In the genomic region with DNA sequence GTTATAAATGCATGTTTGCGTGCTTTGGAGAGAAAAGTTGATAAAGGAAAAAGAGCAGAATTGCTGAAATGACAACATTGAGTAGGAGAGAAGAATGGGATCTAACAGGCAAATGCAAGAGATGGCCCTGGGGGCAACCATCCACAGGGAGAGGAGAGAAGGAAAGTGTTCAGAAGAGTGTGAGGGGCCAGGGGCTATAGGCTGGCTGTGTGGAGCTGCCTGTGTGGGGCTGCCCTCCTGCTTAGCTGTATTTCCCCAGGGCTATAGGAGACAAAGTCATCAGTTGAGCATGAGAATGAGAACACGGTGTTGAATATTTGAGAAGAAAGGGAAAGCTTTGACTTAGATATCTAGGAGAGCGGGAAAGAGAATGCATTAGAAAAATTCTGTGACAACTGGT, we compare ENCODE assay signal across 26 cellular contexts.
DNase-seq lines count a peak whose midpoint lies in the region; ATAC-seq, FAIRE-seq and TF ChIP-seq lines count a peak whose summit lies in the region.
"Had no signal": no experiment of that assay in that cellular context is flagged by ENCODE, and none has a peak within 500 bp of the region (broad histone marks: within the 10 kb centered on the region; RNA-seq: fewer than 3 reads in every experiment).

No MANE protein-coding gene starts in this region.

- H3K9me3 ChIP-seq in Karpas-422 (ENCODE audit: low read length), result no peaks in the 10 kb centered on the region
- peaks cover 3 to 8% of the 10 kb centered on the region in 2 experiments; a peak in 1 of 4 replicates for H3K9me3 ChIP-seq in H1 (ENCODE audit: insufficient read depth in 2 of 2, low read depth in 1 of 2, low read length in 1 of 2)
- H3K9me3 ChIP-seq in neuronal stem cell (replicated peaks in 1 of 2; ENCODE audit: control insufficient read depth in 2 of 2, insufficient read depth in 1 of 2, low read depth in 1 of 2, low read length in 2 of 2), result peaks cover 3 to 9% of the 10 kb centered on the region in 2 donors
- H3K9me3 ChIP-seq: BE2C had no signal

- TF ChIP-seq EP300 in H1 (IDR thresholded peaks at IDR 0.05; ENCODE audit: borderline replicate concordance in 1 of 2, low read depth in 2 of 2, low read length in 2 of 2), result no peak

- no peak for FAIRE-seq in H1 (lab: Jason Lieb, UNC)
- FAIRE-seq: A204.1, D721Med, G401.6, GM12891, GM19239 had no signal

- no peak overlapping the region for H4K8ac ChIP-seq in H1 (ENCODE audit: extremely low read depth, insufficient read depth, low read length)
- no peak overlapping the region for H4K8ac ChIP-seq in mesendoderm (ENCODE audit: low read depth, low read length)
- no peak overlapping the region for H4K8ac ChIP-seq in neuronal stem cell (ENCODE audit: low read depth, low read length)

- no peaks in the 10 kb centered on the region for H3K23me2 ChIP-seq in H1 (ENCODE audit: low read depth, low read length)

- H2BK120ac ChIP-seq in H1 (replicated peaks; ENCODE audit: low read depth, low read length), result no peak overlapping the region
- H2BK120ac ChIP-seq in mesendoderm (ENCODE audit: low read depth, low read length), result no peak overlapping the region
- H2BK120ac ChIP-seq in neuronal stem cell (ENCODE audit: low read depth, low read length), result no peak overlapping the region

- DNase-seq in Karpas-422, result no peak
- DNase-seq in H1 (ENCODE audit: low read depth in 1 of 2, low spot score in 2 of 2), result no peak
- peak; percentile 7 for DNase-seq in mesendoderm
- DNase-seq in neuronal stem cell (ENCODE audit: low spot score), result no peak
- no peak for DNase-seq in COLO668 (lab: John Stamatoyannopoulos, UW; ENCODE audit: unreplicated experiment)
- DNase-seq in omental fat pad (ENCODE audit: low spot score), result no peak
- DNase-seq in GM23338 (ENCODE audit: low spot score), result no peak
- DNase-seq in HT-29 (ENCODE audit: low spot score), result no peak
- DNase-seq: 8988T; ACHN; BE2C; C1 segment of cervical spinal cord; Caco-2; Calu3; CD4-positive, alpha-beta memory T cell; CD4-positive, CD25-positive, alpha-beta regulatory T cell; CD8-positive, alpha-beta memory T cell; DMS79 treated with DMSO at 0.1 percent for 48 hours; GF-D8 had no signal

- peaks cover 43% of the 10 kb centered on the region for H3K9me3 Mint-ChIP-seq in GM23338

- H2BK5ac ChIP-seq in H1 (ENCODE audit: low read depth, low read length) (no peak overlapping the region), mesendoderm (ENCODE audit: low read length) (no peak overlapping the region), neuronal stem cell (ENCODE audit: low read length) (no peak overlapping the region)

- POLR2A ChIA-PET in H1 (lab: Charles Lee; ENCODE audit: partially characterized antibody), result no interaction called here

- H2BK20ac ChIP-seq in H1 (ENCODE audit: low read length), result no peak overlapping the region

- H3K4ac ChIP-seq in H1 (replicated peaks; ENCODE audit: insufficient read length, low read depth, low read length), result no peak overlapping the region
- no peak overlapping the region for H3K4ac ChIP-seq in mesendoderm (ENCODE audit: low read depth, low read length)
- H3K4ac ChIP-seq in neuronal stem cell (ENCODE audit: low read length), result no peak overlapping the region

- 86% methylated on average over 3 of the region's 3 CpGs; no CpG with 5 or more reads in 1 of the 2 experiments for WGBS in H1 (ENCODE audit: extremely low coverage in 1 of 2, insufficient coverage in 1 of 2, insufficient read length in 1 of 2, insufficient replicate concordance in 2 of 2, low coverage in 1 of 2, low lambda C conversion rate in 2 of 2, missing lambda C conversion rate in 1 of 2), 2 experiments
- WGBS in mesendoderm (ENCODE audit: extremely low coverage, insufficient coverage, low lambda C conversion rate), result no CpG with 5 or more reads among the region's 3 CpGs
- WGBS in neuronal stem cell (ENCODE audit: extremely low coverage in 2 of 2, insufficient read length in 2 of 2, insufficient replicate concordance in 1 of 2), 2 donors, result no CpG with 5 or more reads among the region's 3 CpGs

- no peaks in the 10 kb centered on the region for H3K4me1 Mint-ChIP-seq in GM23338
- H3K4me1 Mint-ChIP-seq: CD14-positive monocyte; CD4-positive, alpha-beta memory T cell; CD4-positive, CD25-positive, alpha-beta regulatory T cell; CD8-positive, alpha-beta memory T cell had no signal

- H3K4me3 ChIP-seq in Karpas-422 (ENCODE audit: low read length), result no peak overlapping the region
- H3K4me3 ChIP-seq in H1 (ENCODE audit: extremely low read depth in 1 of 4, insufficient read depth in 2 of 4, low read depth in 3 of 4, low read length in 4 of 4), result no peak overlapping the region
- no peak overlapping the region for H3K4me3 ChIP-seq in mesendoderm (ENCODE audit: low read length)
- H3K4me3 ChIP-seq in neuronal stem cell (ENCODE audit: low read length in 2 of 2), result no peak overlapping the region
- no peak overlapping the region for H3K4me3 ChIP-seq in GM23338
- H3K4me3 ChIP-seq: BLaER1 had no signal

- no peak overlapping the region for H3K23ac ChIP-seq in H1 (ENCODE audit: insufficient read length)
- H3K23ac ChIP-seq in mesendoderm (ENCODE audit: low read length), result no peak overlapping the region
- no peak overlapping the region for H3K23ac ChIP-seq in neuronal stem cell (ENCODE audit: low read depth, low read length, poor library complexity)

- no peaks in the 10 kb centered on the region for H4K20me1 ChIP-seq in Karpas-422 (ENCODE audit: insufficient read depth, low read depth, low read length)
- no peaks in the 10 kb centered on the region for H4K20me1 ChIP-seq in H1 (replicated peaks in 1 of 2; ENCODE audit: control insufficient read depth in 1 of 2, insufficient read depth in 2 of 2, low read length in 2 of 2)
- H4K20me1 ChIP-seq in GM23338 (replicated peaks; ENCODE audit: insufficient read depth), result no peaks in the 10 kb centered on the region
- H4K20me1 ChIP-seq: BLaER1 had no signal

- no peak overlapping the region for H2BK15ac ChIP-seq in H1 (ENCODE audit: low read length)
- no peak overlapping the region for H2BK15ac ChIP-seq in mesendoderm (replicated peaks; ENCODE audit: low read depth)
- no peak overlapping the region for H2BK15ac ChIP-seq in neuronal stem cell (ENCODE audit: low read length)

- H3K79me1 ChIP-seq in H1 (ENCODE audit: low read depth, low read length) (no peaks in the 10 kb centered on the region), mesendoderm (ENCODE audit: low read length) (no peaks in the 10 kb centered on the region), neuronal stem cell (ENCODE audit: low read depth, low read length) (no peaks in the 10 kb centered on the region)

- peaks cover 8% of the 10 kb centered on the region; the same call in 2 of the 3 replicates for H3K36me3 Mint-ChIP-seq in GM23338 (ENCODE audit: low read depth)
- H3K36me3 Mint-ChIP-seq: CD14-positive monocyte; CD4-positive, alpha-beta memory T cell; CD4-positive, CD25-positive, alpha-beta regulatory T cell; CD8-positive, alpha-beta memory T cell had no signal

- H3K18ac ChIP-seq in H1 (ENCODE audit: extremely low read depth, low read length) (no peak overlapping the region), mesendoderm (ENCODE audit: low read length) (no peak overlapping the region), neuronal stem cell (ENCODE audit: low read length) (no peak overlapping the region)

- no peaks in the 10 kb centered on the region for H3K9me2 ChIP-seq in Karpas-422 (replicated peaks; ENCODE audit: insufficient read depth, low read length)
- H3K9me2 ChIP-seq in GM23338 (ENCODE audit: insufficient read depth), result no peaks in the 10 kb centered on the region

- no peak overlapping the region for H3K27ac ChIP-seq in Karpas-422 (ENCODE audit: low read length)
- no peak overlapping the region for H3K27ac ChIP-seq in H1 (ENCODE audit: low read depth, low read length)
- no peak overlapping the region for H3K27ac ChIP-seq in mesendoderm (ENCODE audit: low read depth, low read length)
- H3K27ac ChIP-seq in neuronal stem cell (replicated peaks; ENCODE audit: low read length), result no peak overlapping the region
- no peak overlapping the region for H3K27ac ChIP-seq in GM23338 (ENCODE audit: low read depth)
- H3K27ac ChIP-seq: BLaER1 had no signal

- TF ChIP-seq POLR2A in H1 (IDR thresholded peaks at IDR 0.05; ENCODE audit: control extremely low read depth in 1 of 2, low read depth in 2 of 2, low read length in 2 of 2), result no peak

- H3K9ac ChIP-seq in Karpas-422 (ENCODE audit: low read length), result no peak overlapping the region
- H3K9ac ChIP-seq in H1 (replicated peaks in 1 of 4; ENCODE audit: extremely low read depth in 1 of 4, low read depth in 3 of 4, low read length in 3 of 4), result no peak overlapping the region
- H3K9ac ChIP-seq in mesendoderm (ENCODE audit: low read length), result no peak overlapping the region
- no peak overlapping the region for H3K9ac ChIP-seq in neuronal stem cell (ENCODE audit: low read depth, low read length, poor library complexity)
- H3K9ac ChIP-seq: BLaER1 had no signal

- no peak for ATAC-seq in omental fat pad (ENCODE audit: low FRiP score)
- no peak for ATAC-seq in GM23338

- no peak overlapping the region for H3K4me3 Mint-ChIP-seq in GM23338
- H3K4me3 Mint-ChIP-seq: CD14-positive monocyte; CD4-positive, alpha-beta memory T cell; CD4-positive, CD25-positive, alpha-beta regulatory T cell; CD8-positive, alpha-beta memory T cell had no signal

- H3K27me3 Mint-ChIP-seq in GM23338 (ENCODE audit: insufficient read depth, low read depth, poor library complexity), result peaks cover 4% of the 10 kb centered on the region
- H3K27me3 Mint-ChIP-seq: CD4-positive, alpha-beta memory T cell; CD4-positive, CD25-positive, alpha-beta regulatory T cell; CD8-positive, alpha-beta memory T cell had no signal

- H2AK5ac ChIP-seq in H1 (ENCODE audit: low read depth, low read length), result no peak overlapping the region
- no peak overlapping the region for H2AK5ac ChIP-seq in mesendoderm (ENCODE audit: low read length)
- H2AK5ac ChIP-seq in neuronal stem cell (ENCODE audit: low read depth, low read length), result no peak overlapping the region

- no peaks in the 10 kb centered on the region for H3F3A ChIP-seq in GM23338 (replicated peaks; ENCODE audit: low read depth)

- no peak for TF ChIP-seq RAD21 in H1 (IDR thresholded peaks at IDR 0.05 in 1 of 2, conservative IDR thresholded peaks at IDR 0.05 in 1 of 2; ENCODE audit: low read depth in 2 of 2, low read length in 2 of 2)

- no peaks in the 10 kb centered on the region for H3K79me2 ChIP-seq in Karpas-422 (ENCODE audit: low read length)
- no peaks in the 10 kb centered on the region for H3K79me2 ChIP-seq in H1 (ENCODE audit: control insufficient read depth in 1 of 2, insufficient read depth in 2 of 2, low read length in 2 of 2)
- H3K79me2 ChIP-seq in mesendoderm (ENCODE audit: control insufficient read depth, insufficient read depth, low read length), result no peaks in the 10 kb centered on the region
- H3K79me2 ChIP-seq in GM23338 (replicated peaks; ENCODE audit: insufficient read depth), result no peaks in the 10 kb centered on the region

- H3K56ac ChIP-seq in H1 (replicated peaks; ENCODE audit: insufficient read length, low read depth, low read length), result no peak overlapping the region
- no peak overlapping the region for H3K56ac ChIP-seq in mesendoderm (ENCODE audit: low read length)

- H3K27me3 ChIP-seq in Karpas-422 (ENCODE audit: low read length), result no peaks in the 10 kb centered on the region
- H3K27me3 ChIP-seq in H1 (replicated peaks in 1 of 4; ENCODE audit: control insufficient read depth in 3 of 4, extremely low read depth in 1 of 4, insufficient read depth in 3 of 4, low read length in 3 of 4), result no peaks in the 10 kb centered on the region
- no peaks in the 10 kb centered on the region for H3K27me3 ChIP-seq in mesendoderm (ENCODE audit: insufficient read depth, low read length, poor library complexity)
- H3K27me3 ChIP-seq in neuronal stem cell (ENCODE audit: control insufficient read depth in 3 of 3, insufficient read depth in 3 of 3, low read depth in 1 of 3, low read length in 3 of 3), result no peaks in the 10 kb centered on the region
- no peaks in the 10 kb centered on the region for H3K27me3 ChIP-seq in GM23338 (ENCODE audit: insufficient read depth)
- H3K27me3 ChIP-seq: BE2C, BLaER1 had no signal

- H4K5ac ChIP-seq in H1 (ENCODE audit: insufficient read length, low read depth, low read length) (no peak overlapping the region), mesendoderm (ENCODE audit: low read length) (no peak overlapping the region)

- TF ChIP-seq CTCF in H1 (IDR thresholded peaks at IDR 0.05; ENCODE audit: control extremely low read depth in 1 of 3, insufficient read depth in 1 of 3, low read depth in 1 of 3, low read length in 3 of 3) (no peak), omental fat pad (IDR thresholded peaks at IDR 0.05) (no peak), GM23338 (conservative IDR thresholded peaks at IDR 0.05; ENCODE audit: low read depth in 2 of 2) (no peak)

- H2AFZ ChIP-seq in Karpas-422 (ENCODE audit: low read length) (peak overlapping the region; percentile 52; the same call in 1 of the 2 replicates), H1 (ENCODE audit: low read length) (0 out of 2 replicates have a peak overlapping the region, but pooled peaks have one; percentile 5), neuronal stem cell (ENCODE audit: low read length) (peak overlapping the region; percentile 5), GM23338 (no peak overlapping the region)

- H4K91ac ChIP-seq in H1 (replicated peaks; ENCODE audit: insufficient read length, low read length) (no peak overlapping the region), neuronal stem cell (ENCODE audit: low read depth, low read length, poor library complexity) (no peak overlapping the region)

- no peaks in the 10 kb centered on the region for H3K36me3 ChIP-seq in Karpas-422 (ENCODE audit: insufficient read depth, low read length)
- H3K36me3 ChIP-seq in H1 (ENCODE audit: control insufficient read depth in 2 of 4, insufficient read depth in 4 of 4, low read length in 3 of 4), result no peaks in the 10 kb centered on the region
- no peaks in the 10 kb centered on the region for H3K36me3 ChIP-seq in mesendoderm (ENCODE audit: control insufficient read depth, insufficient read depth, low read length)
- no peaks in the 10 kb centered on the region for H3K36me3 ChIP-seq in neuronal stem cell (replicated peaks in 1 of 2; ENCODE audit: control insufficient read depth in 2 of 2, insufficient read depth in 2 of 2, low read length in 2 of 2)
- H3K36me3 ChIP-seq in GM23338 (ENCODE audit: insufficient read depth), result no peaks in the 10 kb centered on the region
- H3K36me3 ChIP-seq: BE2C, BLaER1 had no signal

- H3K27ac Mint-ChIP-seq in GM23338, result no peak overlapping the region
- H3K27ac Mint-ChIP-seq: CD14-positive monocyte; CD4-positive, alpha-beta memory T cell; CD4-positive, CD25-positive, alpha-beta regulatory T cell; CD8-positive, alpha-beta memory T cell had no signal

- H2BK12ac ChIP-seq in H1 (ENCODE audit: low read depth, low read length) (no peak overlapping the region), neuronal stem cell (ENCODE audit: low read length) (no peak overlapping the region)

- no peak overlapping the region for H3K4me2 ChIP-seq in Karpas-422 (ENCODE audit: low read depth, low read length, poor library complexity, severe bottlenecking)
- H3K4me2 ChIP-seq in H1 (ENCODE audit: insufficient read depth in 1 of 2, low read depth in 2 of 2, low read length in 2 of 2), result no peak overlapping the region
- H3K4me2 ChIP-seq in mesendoderm (ENCODE audit: low read length), result no peak overlapping the region
- H3K4me2 ChIP-seq in neuronal stem cell (ENCODE audit: insufficient read depth, low read length, poor library complexity, severe bottlenecking), result no peak overlapping the region
- H3K4me2 ChIP-seq in GM23338, result no peak overlapping the region
- H3K4me2 ChIP-seq: BLaER1 had no signal

- H3K14ac ChIP-seq in H1 (ENCODE audit: insufficient read length) (no peak overlapping the region), neuronal stem cell (ENCODE audit: low read length) (no peak overlapping the region)

- CTCF ChIA-PET in H1 (lab: Charles Lee; ENCODE audit: partially characterized antibody), result no interaction called here

- H3K4me1 ChIP-seq in Karpas-422 (ENCODE audit: low read length), result peaks cover 17% of the 10 kb centered on the region
- no peaks in the 10 kb centered on the region for H3K4me1 ChIP-seq in H1 (replicated peaks in 1 of 4; ENCODE audit: control insufficient read depth in 3 of 4, insufficient read depth in 4 of 4, low read length in 3 of 4)
- no peaks in the 10 kb centered on the region for H3K4me1 ChIP-seq in mesendoderm (ENCODE audit: control insufficient read depth, low read depth, low read length)
- H3K4me1 ChIP-seq in neuronal stem cell (ENCODE audit: control insufficient read depth in 2 of 2, insufficient read depth in 1 of 2, low read depth in 1 of 2, low read length in 2 of 2), result no peaks in the 10 kb centered on the region
- no peaks in the 10 kb centered on the region for H3K4me1 ChIP-seq in GM23338 (ENCODE audit: insufficient read depth)
- H3K4me1 ChIP-seq: BE2C, BLaER1, Caco-2 had no signal
